23 cellular contexts compared by ENCODE assay signal in genomic region chr5:149229298-149229937, GRCh38. TPM values are rescaled to one million over a fixed set of nuclear protein-coding genes. Genes with fewer than 3 reads are reported as not detected.
DNase-seq lines count a peak whose midpoint lies in the region; ATAC-seq and TF ChIP-seq lines count a peak whose summit lies in the region.
"Had no signal": no experiment of that assay in that cellular context is flagged by ENCODE, and none has a peak within 500 bp of the region (broad histone marks: within the 10 kb centered on the region; RNA-seq: fewer than 3 reads in every experiment).

No MANE protein-coding gene starts in this region.

- H3K9me3 Mint-ChIP-seq in MCF 10A (ENCODE audit: unreplicated experiment) (no peaks in the 10 kb centered on the region), glutamatergic neuron (ENCODE audit: unreplicated experiment) (no peaks in the 10 kb centered on the region)
- H3K9me3 Mint-ChIP-seq: activated B cell treated with CpG ODN at 0.5 μM for 24 hours; activated CD4-positive, alpha-beta memory T cell treated with anti-CD3 and anti-CD28 coated beads for 36 hours; activated naive CD8-positive, alpha-beta T cell treated with anti-CD3 and anti-CD28 coated beads, Interleukin-2, amount 50 U/mL, for 24 hours; GM23338; mesothelial cell of epicardium; stimulated activated memory B cell treated with anti-CD40 and anti-IgM and Interleukin-4, amounts not matched to agents 10 μg/mL and 1 μg/mL and 100 μg/mL, for 72 hours had no signal

- POLR2A ChIA-PET in MCF 10A (lab: Yijun Ruan, JAX): interaction anchor here (0.7 to 2.4 kb wide), 10 partner anchors 28 to 115 kb away, joined by 3 to 17 read pairs (median 5); partner anchors contain the start of gene ABLIM3

- H3K27ac ChIP-seq in breast epithelium (no peak overlapping the region), RWPE2 (ENCODE audit: poor library complexity, severe bottlenecking) (peak overlapping the region; percentile 64), subcutaneous abdominal adipose tissue (ENCODE audit: low read depth, low read length) (peak overlapping the region; percentile 71)
- H3K27ac ChIP-seq: testis had no signal

- H3K9ac ChIP-seq in subcutaneous abdominal adipose tissue (ENCODE audit: low read length in 5 of 5): no peak overlapping the region

- TF ChIP-seq POLR2A in breast epithelium (IDR thresholded peaks at IDR 0.05): no peak

- BruUV-seq in MCF 10A (replicated peaks; lab: Mats Ljungman, UMichigan): no TSS peak

- ATAC-seq in RWPE2 (ENCODE audit: low read depth): no peak
- ATAC-seq in HG03159 (IDR thresholded peaks at IDR 0.05; ENCODE audit: unreplicated experiment): no peak
- ATAC-seq: activated naive CD8-positive, alpha-beta T cell treated with anti-CD3 and anti-CD28 coated beads, Interleukin-2, amount 50 U/mL, for 24 hours; stimulated activated memory B cell treated with anti-CD40 and anti-IgM and Interleukin-4, amounts not matched to agents 10 μg/mL and 1 μg/mL and 100 μg/mL, for 72 hours had no signal

- no peaks in the 10 kb centered on the region for H3K27me3 Mint-ChIP-seq in MCF 10A (ENCODE audit: insufficient read depth, unreplicated experiment)
- peaks cover 2% of the 10 kb centered on the region for H3K27me3 Mint-ChIP-seq in glutamatergic neuron (ENCODE audit: unreplicated experiment)
- H3K27me3 Mint-ChIP-seq: activated naive CD8-positive, alpha-beta T cell treated with anti-CD3 and anti-CD28 coated beads, Interleukin-2, amount 50 U/mL, for 24 hours had no signal

- H3K36me3 ChIP-seq in breast epithelium: no peaks in the 10 kb centered on the region
- peaks cover 18% of the 10 kb centered on the region for H3K36me3 ChIP-seq in RWPE2 (ENCODE audit: low read depth)
- H3K36me3 ChIP-seq in subcutaneous abdominal adipose tissue (ENCODE audit: control insufficient read depth in 5 of 5, insufficient read depth in 5 of 5, low read length in 5 of 5): peaks cover 0 to 37% (median 26%) of the 10 kb centered on the region in 5 donors

- no peaks in the 10 kb centered on the region for H3K9me3 ChIP-seq in breast epithelium
- H3K9me3 ChIP-seq in RWPE2 (ENCODE audit: severe bottlenecking): no peaks in the 10 kb centered on the region
- H3K9me3 ChIP-seq in subcutaneous abdominal adipose tissue (ENCODE audit: control insufficient read depth in 5 of 5, low read length in 5 of 5): no peaks in the 10 kb centered on the region
- H3K9me3 ChIP-seq: body of pancreas, testis had no signal

- H3K4me1 ChIP-seq in breast epithelium (no peaks in the 10 kb centered on the region), RWPE2 (ENCODE audit: insufficient read depth, poor library complexity, severe bottlenecking) (peaks cover 25% of the 10 kb centered on the region), subcutaneous abdominal adipose tissue (ENCODE audit: control insufficient read depth in 5 of 5, insufficient read depth in 5 of 5, low read length in 5 of 5) (peaks cover 4 to 43% (median 12%) of the 10 kb centered on the region in 5 donors)
- H3K4me1 ChIP-seq: body of pancreas, testis had no signal

- H3K4me3 Mint-ChIP-seq in MCF 10A (ENCODE audit: unreplicated experiment): no peak overlapping the region
- H3K4me3 Mint-ChIP-seq in glutamatergic neuron (ENCODE audit: unreplicated experiment): no peak overlapping the region
- H3K4me3 Mint-ChIP-seq: activated B cell treated with CpG ODN at 0.5 μM for 24 hours; activated CD4-positive, alpha-beta memory T cell treated with anti-CD3 and anti-CD28 coated beads for 36 hours; activated naive CD8-positive, alpha-beta T cell treated with anti-CD3 and anti-CD28 coated beads, Interleukin-2, amount 50 U/mL, for 24 hours; B cell; GM23338; mesothelial cell of epicardium; stimulated activated memory B cell treated with anti-CD40 and anti-IgM and Interleukin-4, amounts not matched to agents 10 μg/mL and 1 μg/mL and 100 μg/mL, for 72 hours had no signal

- DNase-seq in MCF 10A (ENCODE audit: unreplicated experiment): no peak
- no peak for DNase-seq in breast epithelium (ENCODE audit: low spot score in 2 of 2)
- DNase-seq in RWPE2 (ENCODE audit: low spot score): no peak
- no peak for DNase-seq in glutamatergic neuron
- DNase-seq in stimulated activated CD4-positive, alpha-beta T cell treated with anti-CD3 and anti-CD28 coated beads, Interleukin-4, amount 100 ng/mL, for 24 hours: no peak
- no peak for DNase-seq in ureter (ENCODE audit: low spot score)
- DNase-seq: activated B cell treated with CpG ODN at 0.5 μM for 24 hours; activated CD4-positive, alpha-beta memory T cell treated with anti-CD3 and anti-CD28 coated beads for 36 hours; activated effector memory CD4-positive, alpha-beta T cell treated with anti-CD3 and anti-CD28 coated beads, Interleukin-2, amount 50 U/mL, for 16 hours; activated naive CD8-positive, alpha-beta T cell treated with anti-CD3 and anti-CD28 coated beads, Interleukin-2, amount 50 U/mL, for 24 hours; DMS79; effector memory CD4-positive, alpha-beta T cell; NCI-H146; NK-92 treated with Interleukin-12 subunit alpha and Interleukin-12 subunit beta, amount 100 ng/mL, for 24 hours; stimulated activated CD4-positive, alpha-beta T cell treated with anti-CD3 and anti-CD28 coated beads, Interleukin-2, amount 100 ng/mL, for 24 hours had no signal

- H3K27ac Mint-ChIP-seq in MCF 10A (ENCODE audit: low read depth, unreplicated experiment): peak overlapping the region; percentile 73
- no peak overlapping the region for H3K27ac Mint-ChIP-seq in glutamatergic neuron (ENCODE audit: unreplicated experiment)
- H3K27ac Mint-ChIP-seq: activated B cell treated with CpG ODN at 0.5 μM for 24 hours; activated CD4-positive, alpha-beta memory T cell treated with anti-CD3 and anti-CD28 coated beads for 36 hours; B cell; GM23338; mesothelial cell of epicardium; stimulated activated memory B cell treated with anti-CD40 and anti-IgM and Interleukin-4, amounts not matched to agents 10 μg/mL and 1 μg/mL and 100 μg/mL, for 72 hours had no signal

- peaks cover 60% of the 10 kb centered on the region for H3K36me3 Mint-ChIP-seq in MCF 10A (ENCODE audit: insufficient read depth, unreplicated experiment)
- H3K36me3 Mint-ChIP-seq in glutamatergic neuron (ENCODE audit: unreplicated experiment): no peaks in the 10 kb centered on the region
- H3K36me3 Mint-ChIP-seq: activated CD4-positive, alpha-beta memory T cell treated with anti-CD3 and anti-CD28 coated beads for 36 hours; mesothelial cell of epicardium; stimulated activated memory B cell treated with anti-CD40 and anti-IgM and Interleukin-4, amounts not matched to agents 10 μg/mL and 1 μg/mL and 100 μg/mL, for 72 hours had no signal

- intact Hi-C loops in MCF 10A (cut with micrococcal nuclease) (loop anchor here (1.0 to 2.0 kb wide), 4 partner anchors 88 to 497 kb away; partner anchors contain the start of gene ABLIM3), breast epithelium (cut with DNase I; ENCODE audit: low total_unique reads) (loop anchor here (10.0 kb wide), 1 partner anchor 75 kb away; no protein-coding TSS in a partner anchor)

- no peaks in the 10 kb centered on the region for H3K27me3 ChIP-seq in breast epithelium
- no peaks in the 10 kb centered on the region for H3K27me3 ChIP-seq in RWPE2 (ENCODE audit: insufficient read depth, poor library complexity, severe bottlenecking)
- no peaks in the 10 kb centered on the region for H3K27me3 ChIP-seq in subcutaneous abdominal adipose tissue (ENCODE audit: control insufficient read depth in 5 of 5, insufficient read depth in 4 of 5, low read length in 5 of 5)
- H3K27me3 ChIP-seq: body of pancreas, testis had no signal

- CTCF ChIA-PET in MCF 10A (lab: Yijun Ruan, JAX): interaction anchor here (0.5 to 23.1 kb wide), 42 partner anchors 11 to 600 kb away, joined by 3 to 426 read pairs (median 5); partner anchors contain the start of gene ABLIM3

- TF ChIP-seq CTCF in MCF 10A (IDR thresholded peaks at IDR 0.05; ENCODE audit: unreplicated experiment) (no peak), breast epithelium (IDR thresholded peaks at IDR 0.05) (no peak), RWPE2 (IDR thresholded peaks at IDR 0.05; ENCODE audit: poor library complexity, severe bottlenecking) (peak; percentile 82), glutamatergic neuron (IDR thresholded peaks at IDR 0.05; ENCODE audit: partially characterized antibody, unreplicated experiment) (peak; percentile 1)

- H3K4me3 ChIP-seq in breast epithelium: no peak overlapping the region
- H3K4me3 ChIP-seq in RWPE2 (ENCODE audit: severe bottlenecking): no peak overlapping the region
- no peak overlapping the region for H3K4me3 ChIP-seq in subcutaneous abdominal adipose tissue (ENCODE audit: low read depth in 1 of 5, low read length in 5 of 5)
- H3K4me3 ChIP-seq: body of pancreas, GM23338, testis had no signal

- peaks cover 6% of the 10 kb centered on the region for H3K4me1 Mint-ChIP-seq in MCF 10A (ENCODE audit: insufficient read depth, unreplicated experiment)
- peaks cover 5% of the 10 kb centered on the region for H3K4me1 Mint-ChIP-seq in glutamatergic neuron (ENCODE audit: low read depth, unreplicated experiment)
- H3K4me1 Mint-ChIP-seq: activated B cell treated with CpG ODN at 0.5 μM for 24 hours; B cell; mesothelial cell of epicardium; stimulated activated memory B cell treated with anti-CD40 and anti-IgM and Interleukin-4, amounts not matched to agents 10 μg/mL and 1 μg/mL and 100 μg/mL, for 72 hours had no signal

RNA-seq across cellular contexts. Expression of gene AFAP1L1, which starts 42.2 kb away (rescaled TPM):
- total RNA-seq in MCF 10A (2022) (4.8 TPM in 2 replicates), breast epithelium (100 to 1,000 TPM in 1 of 3 donors, 10 to 100 TPM in 2; 13.3 to 108 (median 26.5) TPM), glutamatergic neuron (ENCODE audit: unreplicated experiment) (0.25 TPM), ureter (8.4 TPM)
- total RNA-seq: activated B cell treated with CpG ODN at 0.5 μM for 24 hours; activated CD4-positive, alpha-beta memory T cell treated with anti-CD3 and anti-CD28 coated beads for 36 hours; B cell had no signal

Comparison
In these comparisons a context has a peak if more than half of its experiments do, and no peak if none do; other contexts are left out.
1. CTCF ChIP-seq: peak in RWPE2 (single experiment) and glutamatergic neuron (single experiment); none in MCF 10A (single experiment) and breast epithelium (0 of 3).
2. H3K27ac ChIP-seq: peak in RWPE2 (single experiment) and subcutaneous abdominal adipose tissue (single experiment); none in breast epithelium (0 of 2).